Comparison of ENCODE assay signal across 26 cellular contexts in genomic region chr20:41390889-41391288, GRCh38. TPM values are rescaled to one million over a fixed set of nuclear protein-coding genes. Genes with fewer than 3 reads are reported as not detected.
DNase-seq lines count a peak whose midpoint lies in the region; ATAC-seq, FAIRE-seq and TF ChIP-seq lines count a peak whose summit lies in the region.
"Had no signal": no experiment of that assay in that cellular context is flagged by ENCODE, and none has a peak within 500 bp of the region (broad histone marks: within the 10 kb centered on the region; RNA-seq: fewer than 3 reads in every experiment).

No MANE protein-coding gene starts in this region.

- no peak overlapping the region for H2AK9ac ChIP-seq in IMR-90 (replicated peaks; ENCODE audit: low read depth, low read length, poor library complexity)

- H3K9ac ChIP-seq in IMR-90 (ENCODE audit: low read depth, low read length) (no peak overlapping the region), H1 (replicated peaks in 1 of 4; ENCODE audit: extremely low read depth in 1 of 4, low read depth in 3 of 4, low read length in 3 of 4) (no peak overlapping the region), H9 (ENCODE audit: extremely low read depth, insufficient read length, low read length) (no peak overlapping the region)
- H3K9ac ChIP-seq: BLaER1 had no signal

- no peak for TF ChIP-seq EP300 in H1 (IDR thresholded peaks at IDR 0.05; ENCODE audit: borderline replicate concordance in 1 of 2, low read depth in 2 of 2, low read length in 2 of 2)

- H2BK15ac ChIP-seq in IMR-90 (ENCODE audit: low read depth, low read length) (no peak overlapping the region), H1 (ENCODE audit: low read length) (no peak overlapping the region), H9 (ENCODE audit: low read depth, low read length) (no peak overlapping the region)

- H3K9me3 Mint-ChIP-seq in WTC11: no peaks in the 10 kb centered on the region
- no peaks in the 10 kb centered on the region for H3K9me3 Mint-ChIP-seq in H9
- H3K9me3 Mint-ChIP-seq: CD14-positive monocyte; CD4-positive, alpha-beta memory T cell; CD8-positive, alpha-beta memory T cell had no signal

- H2BK12ac ChIP-seq in H1 (ENCODE audit: low read depth, low read length) (no peak overlapping the region), H9 (ENCODE audit: insufficient read length, low read depth, low read length) (no peak overlapping the region)

- TF ChIP-seq RAD21 in IMR-90 (IDR thresholded peaks at IDR 0.05; ENCODE audit: low read length): no peak
- TF ChIP-seq RAD21 in H1 (IDR thresholded peaks at IDR 0.05 in 1 of 2, conservative IDR thresholded peaks at IDR 0.05 in 1 of 2; ENCODE audit: low read depth in 2 of 2, low read length in 2 of 2): no peak

- H3K4me3 ChIP-seq in IMR-90 (ENCODE audit: insufficient read depth, low read depth, low read length): no peak overlapping the region
- no peak overlapping the region for H3K4me3 ChIP-seq in PC-9
- no peak overlapping the region for H3K4me3 ChIP-seq in H1 (ENCODE audit: extremely low read depth in 1 of 4, insufficient read depth in 2 of 4, low read depth in 3 of 4, low read length in 4 of 4)
- H3K4me3 ChIP-seq: BLaER1 had no signal

- H3K27ac ChIP-seq in IMR-90 (ENCODE audit: insufficient read depth, low read length): no peak overlapping the region
- peak overlapping the region; percentile 65 for H3K27ac ChIP-seq in PC-9
- no peak overlapping the region for H3K27ac ChIP-seq in H1 (ENCODE audit: low read depth, low read length)
- no peak overlapping the region for H3K27ac ChIP-seq in H9 (ENCODE audit: insufficient read length, low read depth, low read length)
- H3K27ac ChIP-seq: BLaER1 had no signal

- CTCF ChIA-PET in IMR-90 (lab: Yijun Ruan, JAX) (no interaction called here), PC-9 (lab: Charles Lee) (no interaction called here), WTC11 (lab: Charles Lee) (interaction anchor here (1.1 kb wide), 1 partner anchor 50 kb away, joined by 3 read pairs; the partner anchor contains the start of gene LPIN3), H1 (lab: Charles Lee; ENCODE audit: partially characterized antibody) (interaction anchor here (1.0 to 1.5 kb wide), 2 partner anchors 20 to 38 kb away, joined by 3 to 5 read pairs; no protein-coding TSS in a partner anchor)

- H3K36me3 ChIP-seq in IMR-90 (ENCODE audit: control insufficient read depth, insufficient read depth, low read length) (no peaks in the 10 kb centered on the region), PC-9 (ENCODE audit: low read depth) (no peaks in the 10 kb centered on the region), H1 (ENCODE audit: control insufficient read depth in 2 of 4, insufficient read depth in 4 of 4, low read length in 3 of 4) (no peaks in the 10 kb centered on the region)
- H3K36me3 ChIP-seq: BE2C, BLaER1 had no signal

- TF ChIP-seq POLR2A in IMR-90 (IDR thresholded peaks at IDR 0.05; ENCODE audit: low read depth, low read length): no peak
- no peak for TF ChIP-seq POLR2A in H1 (IDR thresholded peaks at IDR 0.05; ENCODE audit: control extremely low read depth in 1 of 2, low read depth in 2 of 2, low read length in 2 of 2)

- H3K56ac ChIP-seq in IMR-90 (ENCODE audit: extremely low read depth, insufficient read depth, low read length) (no peak overlapping the region), H1 (replicated peaks; ENCODE audit: insufficient read length, low read depth, low read length) (no peak overlapping the region), H9 (ENCODE audit: insufficient read length, low read depth, low read length) (no peak overlapping the region)

- intact Hi-C loops in IMR-90 (cut with micrococcal nuclease): no loop called here
- intact Hi-C loops in PC-9 (cut with micrococcal nuclease; ENCODE audit: unreplicated experiment): loop anchor here (1.0 to 2.0 kb wide), 2 partner anchors 50 to 75 kb away; partner anchors contain the start of gene LPIN3

- H3K79me2 ChIP-seq in PC-9 (ENCODE audit: low read depth) (no peaks in the 10 kb centered on the region), H1 (ENCODE audit: control insufficient read depth in 1 of 2, insufficient read depth in 2 of 2, low read length in 2 of 2) (no peaks in the 10 kb centered on the region), H9 (ENCODE audit: insufficient read depth, low read length) (no peaks in the 10 kb centered on the region)

- H2AK5ac ChIP-seq in IMR-90 (ENCODE audit: low read depth, low read length): no peak overlapping the region
- no peak overlapping the region for H2AK5ac ChIP-seq in H1 (ENCODE audit: low read depth, low read length)
- H2AK5ac ChIP-seq in H9 (ENCODE audit: insufficient read length, low read length): no peak overlapping the region

- FAIRE-seq in H1 (lab: Jason Lieb, UNC): no peak
- FAIRE-seq: A204.1, G401.6, GM12891, GM19239 had no signal

- H3K27me3 ChIP-seq in IMR-90 (ENCODE audit: control insufficient read depth, insufficient read depth, low read length) (peaks cover 6% of the 10 kb centered on the region), PC-9 (ENCODE audit: insufficient read depth, low read depth) (no peaks in the 10 kb centered on the region), H1 (replicated peaks in 1 of 4; ENCODE audit: control insufficient read depth in 3 of 4, extremely low read depth in 1 of 4, insufficient read depth in 3 of 4, low read length in 3 of 4) (no peaks in the 10 kb centered on the region), H9 (ENCODE audit: insufficient read depth, low read length) (no peaks in the 10 kb centered on the region)
- H3K27me3 ChIP-seq: BE2C, BLaER1 had no signal

- no peak overlapping the region for H3K14ac ChIP-seq in IMR-90 (replicated peaks; ENCODE audit: low read depth, low read length)
- no peak overlapping the region for H3K14ac ChIP-seq in H1 (ENCODE audit: insufficient read length)
- no peak overlapping the region for H3K14ac ChIP-seq in H9 (ENCODE audit: insufficient read depth, low read length)

- H2BK20ac ChIP-seq in IMR-90 (ENCODE audit: low read depth, low read length): no peak overlapping the region
- no peak overlapping the region for H2BK20ac ChIP-seq in H1 (ENCODE audit: low read length)
- no peak overlapping the region for H2BK20ac ChIP-seq in H9 (ENCODE audit: low read depth, low read length, poor library complexity, severe bottlenecking)

- peaks cover 18% of the 10 kb centered on the region for H3K4me1 Mint-ChIP-seq in WTC11
- peaks cover 22 to 29% of the 10 kb centered on the region in 2 experiments for H3K4me1 Mint-ChIP-seq in H9
- H3K4me1 Mint-ChIP-seq: CD14-positive monocyte; CD4-positive, alpha-beta memory T cell; CD4-positive, CD25-positive, alpha-beta regulatory T cell; CD8-positive, alpha-beta memory T cell had no signal

- H3K4me2 ChIP-seq in IMR-90 (ENCODE audit: low read depth, low read length) (no peak overlapping the region), PC-9 (no peak overlapping the region), H1 (ENCODE audit: insufficient read depth in 1 of 2, low read depth in 2 of 2, low read length in 2 of 2) (no peak overlapping the region), H9 (ENCODE audit: insufficient read depth, insufficient read length, low read length) (no peak overlapping the region)
- H3K4me2 ChIP-seq: BLaER1 had no signal

- no peak for TF ChIP-seq CTCF in IMR-90 (conservative IDR thresholded peaks at IDR 0.05; ENCODE audit: low read depth, low read length)
- no peak for TF ChIP-seq CTCF in PC-9 (conservative IDR thresholded peaks at IDR 0.05)
- TF ChIP-seq CTCF in WTC11 (IDR thresholded peaks at IDR 0.05): no peak
- TF ChIP-seq CTCF in H1 (IDR thresholded peaks at IDR 0.05; ENCODE audit: control extremely low read depth in 1 of 3, insufficient read depth in 1 of 3, low read depth in 1 of 3, low read length in 3 of 3): no peak
- TF ChIP-seq CTCF in H9 (conservative IDR thresholded peaks at IDR 0.05): no peak

- H2BK5ac ChIP-seq in IMR-90 (ENCODE audit: low read depth, low read length, poor library complexity, severe bottlenecking): no peak overlapping the region
- H2BK5ac ChIP-seq in H1 (ENCODE audit: low read depth, low read length): no peak overlapping the region
- H2BK5ac ChIP-seq in H9 (ENCODE audit: insufficient read length, low read length): no peak overlapping the region

- H4K8ac ChIP-seq in IMR-90 (ENCODE audit: low read depth in 2 of 2, low read length in 2 of 2) (no peak overlapping the region), H1 (ENCODE audit: extremely low read depth, insufficient read depth, low read length) (no peak overlapping the region), H9 (replicated peaks; ENCODE audit: insufficient read length, low read depth, low read length) (no peak overlapping the region)

- H3K18ac ChIP-seq in IMR-90 (ENCODE audit: low read depth, low read length) (no peak overlapping the region), H1 (ENCODE audit: extremely low read depth, low read length) (no peak overlapping the region), H9 (ENCODE audit: insufficient read length, low read depth, low read length) (no peak overlapping the region)

- H3T11ph ChIP-seq in H9 (ENCODE audit: low read length): no peak overlapping the region

- dilution Hi-C loops in IMR-90 (cut with HindIII; ENCODE audit: low sequenced_read_pairs, unreplicated experiment): no loop called here

- H3K4ac ChIP-seq in IMR-90 (ENCODE audit: low read depth, low read length) (no peak overlapping the region), H1 (replicated peaks; ENCODE audit: insufficient read length, low read depth, low read length) (no peak overlapping the region), H9 (ENCODE audit: low read depth, low read length) (no peak overlapping the region)

- no peak overlapping the region for H2AFZ ChIP-seq in IMR-90 (replicated peaks; ENCODE audit: low read length, poor library complexity)
- H2AFZ ChIP-seq in PC-9: no peak overlapping the region
- H2AFZ ChIP-seq in H1 (ENCODE audit: low read length): no peak overlapping the region
- no peak overlapping the region for H2AFZ ChIP-seq in H9 (ENCODE audit: low read length)

- no peak overlapping the region for H3K27ac Mint-ChIP-seq in WTC11
- no peak overlapping the region for H3K27ac Mint-ChIP-seq in H9
- H3K27ac Mint-ChIP-seq: CD4-positive, alpha-beta memory T cell; CD8-positive, alpha-beta memory T cell had no signal

- H3K23me2 ChIP-seq in H1 (ENCODE audit: low read depth, low read length) (no peaks in the 10 kb centered on the region), H9 (ENCODE audit: insufficient read length, low read depth, low read length, poor library complexity, severe bottlenecking) (no peaks in the 10 kb centered on the region)

- no peaks in the 10 kb centered on the region for H3K36me3 Mint-ChIP-seq in WTC11
- H3K36me3 Mint-ChIP-seq in H9 (ENCODE audit: insufficient read depth in 1 of 3, low read depth in 3 of 3): no peaks in the 10 kb centered on the region
- H3K36me3 Mint-ChIP-seq: CD14-positive monocyte; CD4-positive, alpha-beta memory T cell; CD4-positive, CD25-positive, alpha-beta regulatory T cell; CD8-positive, alpha-beta memory T cell had no signal

- H3F3A ChIP-seq in PC-9 (ENCODE audit: insufficient read depth, low read depth): peaks cover 26% of the 10 kb centered on the region

- POLR2A ChIA-PET in IMR-90 (lab: Charles Lee; ENCODE audit: unreplicated experiment): no interaction called here
- POLR2A ChIA-PET in PC-9 (lab: Charles Lee; ENCODE audit: unreplicated experiment): no interaction called here
- POLR2A ChIA-PET in WTC11 (lab: Charles Lee): no interaction called here
- POLR2A ChIA-PET in H1 (lab: Charles Lee; ENCODE audit: partially characterized antibody): no interaction called here

- DNase-seq in IMR-90: no peak
- DNase-seq in PC-9: no peak
- no peak for DNase-seq in WTC11 (ENCODE audit: low spot score)
- DNase-seq in H1 (ENCODE audit: low read depth in 1 of 2, low spot score in 2 of 2): no peak
- DNase-seq in NCI-H187 treated with DMSO at 0.1 percent for 48 hours (lab: John Stamatoyannopoulos, UW): no peak
- DNase-seq in SW480 (ENCODE audit: low spot score): no peak
- no peak for DNase-seq in H9
- DNase-seq in MV-4-11 (lab: John Stamatoyannopoulos, UW): no peak
- DNase-seq: 8988T; ACHN; BE2C; C1 segment of cervical spinal cord; CD4-positive, alpha-beta memory T cell; CD4-positive, CD25-positive, alpha-beta regulatory T cell; CD8-positive, alpha-beta memory T cell; COR-L47; DMS 273 treated with DMSO at 0.1 percent for 48 hours; DMS153; DMS79 treated with DMSO at 0.1 percent for 48 hours; GF-D8 had no signal

- H3K79me1 ChIP-seq in IMR-90 (ENCODE audit: low read depth in 1 of 2, low read length in 2 of 2) (no peaks in the 10 kb centered on the region), H1 (ENCODE audit: low read depth, low read length) (no peaks in the 10 kb centered on the region; the same call in 1 of the 2 replicates), H9 (ENCODE audit: insufficient read depth, low read depth, low read length, poor library complexity, severe bottlenecking) (no peaks in the 10 kb centered on the region)

- H3K27me3 Mint-ChIP-seq in WTC11 (ENCODE audit: low read depth) (no peaks in the 10 kb centered on the region; the same call in 1 of the 2 replicates), H9 (ENCODE audit: low read depth) (no peaks in the 10 kb centered on the region)
- H3K27me3 Mint-ChIP-seq: CD4-positive, alpha-beta memory T cell; CD4-positive, CD25-positive, alpha-beta regulatory T cell had no signal

- H3K4me1 ChIP-seq in IMR-90 (ENCODE audit: control insufficient read depth, insufficient read depth, low read length) (peaks cover 2% of the 10 kb centered on the region; the same call in 1 of the 2 replicates), PC-9 (replicated peaks; ENCODE audit: insufficient read depth) (peaks cover 24% of the 10 kb centered on the region), H1 (replicated peaks in 1 of 4; ENCODE audit: control insufficient read depth in 3 of 4, insufficient read depth in 4 of 4, low read length in 3 of 4) (peaks cover 0 to 10% (median 3%) of the 10 kb centered on the region in 4 experiments; a peak in 2 of 7 replicates), H9 (ENCODE audit: insufficient read depth, low read length) (peaks cover 4% of the 10 kb centered on the region; the same call in 1 of the 2 replicates)

- BruUV-seq in IMR-90 (replicated peaks; lab: Mats Ljungman, UMichigan) (no TSS peak), PC-9 (replicated peaks; lab: Mats Ljungman, UMichigan) (no TSS peak)

- H3K4me3 Mint-ChIP-seq in WTC11: no peak overlapping the region
- no peak overlapping the region for H3K4me3 Mint-ChIP-seq in H9
- H3K4me3 Mint-ChIP-seq: CD14-positive monocyte; CD4-positive, alpha-beta memory T cell; CD4-positive, CD25-positive, alpha-beta regulatory T cell; CD8-positive, alpha-beta memory T cell had no signal

- H4K5ac ChIP-seq in IMR-90 (ENCODE audit: low read depth, low read length) (no peak overlapping the region), H1 (ENCODE audit: insufficient read length, low read depth, low read length) (no peak overlapping the region), H9 (ENCODE audit: insufficient read length, low read depth, low read length) (no peak overlapping the region)

- H4K91ac ChIP-seq in IMR-90 (ENCODE audit: insufficient read depth, low read depth, low read length): no peak overlapping the region
- H4K91ac ChIP-seq in H1 (replicated peaks; ENCODE audit: insufficient read length, low read length): no peak overlapping the region
- H4K91ac ChIP-seq in H9 (ENCODE audit: insufficient read length, low read depth, low read length): no peak overlapping the region

- H3K23ac ChIP-seq in IMR-90 (ENCODE audit: low read depth, low read length) (no peak overlapping the region), H1 (ENCODE audit: insufficient read length) (no peak overlapping the region), H9 (ENCODE audit: insufficient read length, low read depth, low read length) (no peak overlapping the region)

- H2BK120ac ChIP-seq in IMR-90 (ENCODE audit: low read depth, low read length) (no peak overlapping the region), H1 (replicated peaks; ENCODE audit: low read depth, low read length) (no peak overlapping the region), H9 (ENCODE audit: low read depth, low read length, poor library complexity, severe bottlenecking) (no peak overlapping the region)

- in situ Hi-C loops in IMR-90 (cut with MboI; ENCODE audit: low sequenced_read_pairs): no loop called here

- ATAC-seq in IMR-90 (ENCODE audit: low read depth): no peak
- no peak for ATAC-seq in WTC11

- H4K20me1 ChIP-seq in IMR-90 (ENCODE audit: insufficient read depth, low read length): no peaks in the 10 kb centered on the region
- H4K20me1 ChIP-seq in PC-9 (ENCODE audit: insufficient read depth): no peaks in the 10 kb centered on the region
- H4K20me1 ChIP-seq in H1 (replicated peaks in 1 of 2; ENCODE audit: control insufficient read depth in 1 of 2, insufficient read depth in 2 of 2, low read length in 2 of 2): no peaks in the 10 kb centered on the region
- no peaks in the 10 kb centered on the region for H4K20me1 ChIP-seq in H9 (ENCODE audit: control insufficient read depth, insufficient read depth, insufficient read length)
- H4K20me1 ChIP-seq: BLaER1 had no signal

- H3K9me1 ChIP-seq in IMR-90 (ENCODE audit: insufficient read depth, low read length): no peaks in the 10 kb centered on the region

- no CpG with 5 or more reads among the region's 3 CpGs for WGBS in IMR-90 (ENCODE audit: extremely low coverage in 2 of 2, insufficient read length in 1 of 2), 2 experiments
- 93% methylated on average over 3 of the region's 3 CpGs; no CpG with 5 or more reads in 1 of the 2 experiments for WGBS in H1 (ENCODE audit: extremely low coverage in 1 of 2, insufficient coverage in 1 of 2, insufficient read length in 1 of 2, insufficient replicate concordance in 2 of 2, low coverage in 1 of 2, low lambda C conversion rate in 2 of 2, missing lambda C conversion rate in 1 of 2), 2 experiments
- no CpG with 5 or more reads among the region's 3 CpGs for WGBS in H9 (ENCODE audit: extremely low coverage, insufficient read length, low lambda C conversion rate)

- H3K9me3 ChIP-seq in IMR-90 (ENCODE audit: control insufficient read depth, insufficient read depth, low read length) (no peaks in the 10 kb centered on the region), PC-9 (ENCODE audit: insufficient read depth, low read depth) (no peaks in the 10 kb centered on the region; the same call in 1 of the 2 replicates), H1 (ENCODE audit: insufficient read depth in 2 of 2, low read depth in 1 of 2, low read length in 1 of 2) (no peaks in the 10 kb centered on the region), H9 (ENCODE audit: control insufficient read depth, low read depth, low read length) (no peaks in the 10 kb centered on the region)
- H3K9me3 ChIP-seq: BLaER1 had no signal

- no peaks in the 10 kb centered on the region for H3K9me2 ChIP-seq in PC-9 (ENCODE audit: insufficient read depth)

RNA-seq across cellular contexts. Expression of gene EMILIN3, which starts 24.3 kb away (rescaled TPM):
- total RNA-seq in IMR-90 (2012; rRNA removed) (under 0.01 TPM in 2 replicates), PC-9 (2021) (not detected in 2 replicates), WTC11 (2021) (5.5 to 6.0 TPM (median 5.8 TPM) in 3 replicates), H9 (2021) (5.9 and 6.7 TPM in 2 replicates)
- polyA plus RNA-seq in IMR-90 (2012; rRNA removed) (0.07 and 0.16 TPM in 2 replicates), H1 (2011; rRNA removed) (5.2 TPM in 2 replicates)
- polyA plus RNA-seq in IMR-90 (2012; cell fraction: cytosol; rRNA removed): 0.04 and 0.15 TPM in 2 replicates
- 0.02 and 0.10 TPM in 2 replicates for polyA plus RNA-seq in IMR-90 (2012; cell fraction: nucleus; rRNA removed; ENCODE audit: low replicate concordance)
- 3.5 and 3.8 TPM in 2 replicates for total RNA-seq in H1 (2021; fragmentation: NEBNext Ultra II Directional; extraction: Animal tissue kit (Norgen Biotek cat#: 25700))
- 5.3 TPM for polyA plus RNA-seq in H1 (2011; cell fraction: cytosol; rRNA removed)
- polyA plus RNA-seq in H1 (2011; cell fraction: nucleus; rRNA removed): 7.2 TPM
- 2.5 to 5.5 TPM (median 4.5 TPM) in 4 replicates for polyA plus RNA-seq in H1 (2012, experiment 1 of 2)
- 4.1 TPM for polyA plus RNA-seq in H1 (2012, experiment 2 of 2)
- polyA plus RNA-seq in H1 (2013, experiment 1 of 2): 3.9 TPM
- 3.8 TPM for polyA plus RNA-seq in H1 (2013, experiment 2 of 2)
- polyA minus RNA-seq in H1 (2011; rRNA and poly(A)+ RNA removed): 5.0 and 5.7 TPM in 2 replicates
- polyA minus RNA-seq in H1 (2011; cell fraction: cytosol; rRNA and poly(A)+ RNA removed): 4.8 TPM
- 4.5 TPM for polyA minus RNA-seq in H1 (2011; cell fraction: nucleus; rRNA and poly(A)+ RNA removed)
- total RNA-seq: CD4-positive, alpha-beta memory T cell; CD4-positive, CD25-positive, alpha-beta regulatory T cell; CD8-positive, alpha-beta memory T cell had no signal
- polyA plus RNA-seq: CD14-positive monocyte; CD4-positive, alpha-beta memory T cell; CD4-positive, CD25-positive, alpha-beta regulatory T cell; CD8-positive, alpha-beta memory T cell had no signal

RNA-seq across cellular contexts. Expression of gene LPIN3, which starts 50.3 kb away (rescaled TPM):
- total RNA-seq in IMR-90 (2012; rRNA removed) (1.7 and 2.3 TPM in 2 replicates), PC-9 (2021) (12.1 and 15.4 TPM in 2 replicates), WTC11 (2021) (7.9 to 8.5 TPM (median 8.2 TPM) in 3 replicates), H9 (2021) (3.8 and 4.2 TPM in 2 replicates)
- polyA plus RNA-seq in IMR-90 (2012; rRNA removed) (6.1 and 8.3 TPM in 2 replicates), H1 (2011; rRNA removed) (3.9 and 5.1 TPM in 2 replicates)
- 1.7 and 3.0 TPM in 2 replicates for polyA plus RNA-seq in IMR-90 (2012; cell fraction: cytosol; rRNA removed)
- 52.7 and 87.4 TPM in 2 replicates for polyA plus RNA-seq in IMR-90 (2012; cell fraction: nucleus; rRNA removed; ENCODE audit: low replicate concordance)
- 3.1 and 3.7 TPM in 2 replicates for total RNA-seq in H1 (2021; fragmentation: NEBNext Ultra II Directional; extraction: Animal tissue kit (Norgen Biotek cat#: 25700))
- polyA plus RNA-seq in H1 (2011; cell fraction: cytosol; rRNA removed): 5.4 TPM
- 41.9 TPM for polyA plus RNA-seq in H1 (2011; cell fraction: nucleus; rRNA removed)
- 3.7 to 5.9 TPM (median 5.6 TPM) in 4 replicates for polyA plus RNA-seq in H1 (2012, experiment 1 of 2)
- polyA plus RNA-seq in H1 (2012, experiment 2 of 2): 3.7 TPM
- polyA plus RNA-seq in H1 (2013, experiment 1 of 2): 4.0 TPM
- 4.1 TPM for polyA plus RNA-seq in H1 (2013, experiment 2 of 2)
- 3.3 and 3.7 TPM in 2 replicates for polyA minus RNA-seq in H1 (2011; rRNA and poly(A)+ RNA removed)
- 2.3 TPM for polyA minus RNA-seq in H1 (2011; cell fraction: cytosol; rRNA and poly(A)+ RNA removed)
- 10.7 TPM for polyA minus RNA-seq in H1 (2011; cell fraction: nucleus; rRNA and poly(A)+ RNA removed)
- polyA plus RNA-seq: CD14-positive monocyte; CD4-positive, alpha-beta memory T cell; CD8-positive, alpha-beta memory T cell had no signal

Comparison
In these comparisons a context has a peak if more than half of its experiments do, and no peak if none do; other contexts are left out.
1. CTCF ChIA-PET loops: an anchor here in WTC11 (1.1 kb wide) and H1 (1.0 to 1.5 kb wide); none called in IMR-90 and PC-9.